8 cellular contexts compared by ENCODE assay signal in the genomic region with DNA sequence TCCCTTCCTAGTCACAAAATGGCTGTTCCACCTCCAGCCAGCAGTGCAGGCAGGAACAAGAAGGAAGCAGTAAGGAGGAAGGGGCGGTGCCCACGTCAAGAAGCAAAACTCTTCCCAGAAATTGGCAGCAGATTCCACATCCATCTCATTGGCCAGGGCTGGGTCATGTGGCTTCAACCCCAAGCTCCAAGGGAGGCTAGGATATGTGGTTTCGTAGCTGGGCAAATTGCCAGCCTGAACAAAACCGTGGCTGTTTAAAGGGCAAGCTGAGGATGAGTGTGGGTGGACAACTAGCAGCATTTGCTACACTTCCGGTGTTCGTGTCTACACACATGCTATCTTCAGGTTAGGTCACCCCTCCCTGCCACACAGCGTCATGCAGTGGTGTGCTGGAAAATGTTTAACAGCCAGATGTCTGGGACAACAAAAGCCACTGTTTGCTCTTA.
DNase-seq lines count a peak whose midpoint lies in the region; ATAC-seq and TF ChIP-seq lines count a peak whose summit lies in the region.

No MANE protein-coding gene starts in this region.

- peaks cover 10% of the 10 kb centered on the region for H3K4me1 Mint-ChIP-seq in type B pancreatic cell (ENCODE audit: unreplicated experiment)
- no peaks in the 10 kb centered on the region for H3K4me1 Mint-ChIP-seq in natural killer cell treated with Interleukin-12 subunit alpha and Interleukin-12 subunit beta and Interleukin-15 and Interleukin-18, amount 100 ng/mL, for 72 hours (ENCODE audit: low read depth in 2 of 2)

- ATAC-seq in natural killer cell treated with Interleukin-12 subunit alpha and Interleukin-12 subunit beta and Interleukin-15 and Interleukin-18, amount 100 ng/mL, for 72 hours: no peak

- no peak overlapping the region for H3K4me3 ChIP-seq in AG10803 (ENCODE audit: low read length)
- no peak overlapping the region for H3K4me3 ChIP-seq in Jurkat, Clone E6-1 (ENCODE audit: low read length)

- no peaks in the 10 kb centered on the region for H3K36me3 Mint-ChIP-seq in type B pancreatic cell
- H3K36me3 Mint-ChIP-seq in natural killer cell treated with Interleukin-12 subunit alpha and Interleukin-12 subunit beta and Interleukin-15 and Interleukin-18, amount 100 ng/mL, for 72 hours: peaks cover 6% of the 10 kb centered on the region

- TF ChIP-seq CTCF in AG10803 (conservative IDR thresholded peaks at IDR 0.05; ENCODE audit: low read length) (no peak), type B pancreatic cell (conservative IDR thresholded peaks at IDR 0.05) (no peak), GM13977 (IDR thresholded peaks at IDR 0.05; ENCODE audit: extremely low read depth, insufficient read depth, missing control alignments) (no peak)

- H3K27me3 Mint-ChIP-seq in type B pancreatic cell: peaks cover 5% of the 10 kb centered on the region
- peaks cover 11 to 46% of the 10 kb centered on the region in 2 donors for H3K27me3 Mint-ChIP-seq in natural killer cell treated with Interleukin-12 subunit alpha and Interleukin-12 subunit beta and Interleukin-15 and Interleukin-18, amount 100 ng/mL, for 72 hours

- H3K27ac Mint-ChIP-seq in type B pancreatic cell: no peak overlapping the region
- no peak overlapping the region for H3K27ac Mint-ChIP-seq in natural killer cell treated with Interleukin-12 subunit alpha and Interleukin-12 subunit beta and Interleukin-15 and Interleukin-18, amount 100 ng/mL, for 72 hours

- DNase-seq in AG10803 (ENCODE audit: low read depth) (peak; percentile 20), SW480 (ENCODE audit: low spot score) (peak; percentile 81), hepatic stellate cell (ENCODE audit: low spot score) (peak; percentile 57), NCI-H1694 treated with DMSO at 0.1 percent for 48 hours (lab: John Stamatoyannopoulos, UW) (no peak), type B pancreatic cell (ENCODE audit: extremely low spot score, unreplicated experiment) (no peak), GM13977 (ENCODE audit: low spot score) (no peak)
- DNase-seq in Jurkat, Clone E6-1 (ENCODE audit: low read depth, low spot score): peak; percentile 15
- DNase-seq in natural killer cell treated with Interleukin-12 subunit alpha and Interleukin-12 subunit beta and Interleukin-15 and Interleukin-18, amount 100 ng/mL, for 72 hours (ENCODE audit: low spot score): no peak

- no peak overlapping the region for H3K4me3 Mint-ChIP-seq in type B pancreatic cell
- H3K4me3 Mint-ChIP-seq in natural killer cell treated with Interleukin-12 subunit alpha and Interleukin-12 subunit beta and Interleukin-15 and Interleukin-18, amount 100 ng/mL, for 72 hours: no peak overlapping the region

- in situ Hi-C loops in GM13977 (cut with MboI; ENCODE audit: low pct_unique_long_range_greater_than_20kb, low sequenced_read_pairs, unreplicated experiment): loop anchor here (25.0 kb wide), 1 partner anchor 228 kb away; no protein-coding TSS in a partner anchor

- peaks cover 9% of the 10 kb centered on the region for H3K9me3 Mint-ChIP-seq in type B pancreatic cell
- H3K9me3 Mint-ChIP-seq in natural killer cell treated with Interleukin-12 subunit alpha and Interleukin-12 subunit beta and Interleukin-15 and Interleukin-18, amount 100 ng/mL, for 72 hours: no peaks in the 10 kb centered on the region

Comparison
In these comparisons a context has a peak if more than half of its experiments do, and no peak if none do; other contexts are left out.
1. DNase-seq: peak in AG10803 (single experiment), Jurkat, Clone E6-1 (single experiment), SW480 (single experiment) and hepatic stellate cell (single experiment); none in NCI-H1694 treated with DMSO at 0.1 percent for 48 hours (single experiment), type B pancreatic cell (single experiment), GM13977 (single experiment) and natural killer cell treated with Interleukin-12 subunit alpha and Interleukin-12 subunit beta and Interleukin-15 and Interleukin-18, amount 100 ng/mL, for 72 hours (single experiment).